ENCODE assay signal across 31 cellular contexts in the genomic region with DNA sequence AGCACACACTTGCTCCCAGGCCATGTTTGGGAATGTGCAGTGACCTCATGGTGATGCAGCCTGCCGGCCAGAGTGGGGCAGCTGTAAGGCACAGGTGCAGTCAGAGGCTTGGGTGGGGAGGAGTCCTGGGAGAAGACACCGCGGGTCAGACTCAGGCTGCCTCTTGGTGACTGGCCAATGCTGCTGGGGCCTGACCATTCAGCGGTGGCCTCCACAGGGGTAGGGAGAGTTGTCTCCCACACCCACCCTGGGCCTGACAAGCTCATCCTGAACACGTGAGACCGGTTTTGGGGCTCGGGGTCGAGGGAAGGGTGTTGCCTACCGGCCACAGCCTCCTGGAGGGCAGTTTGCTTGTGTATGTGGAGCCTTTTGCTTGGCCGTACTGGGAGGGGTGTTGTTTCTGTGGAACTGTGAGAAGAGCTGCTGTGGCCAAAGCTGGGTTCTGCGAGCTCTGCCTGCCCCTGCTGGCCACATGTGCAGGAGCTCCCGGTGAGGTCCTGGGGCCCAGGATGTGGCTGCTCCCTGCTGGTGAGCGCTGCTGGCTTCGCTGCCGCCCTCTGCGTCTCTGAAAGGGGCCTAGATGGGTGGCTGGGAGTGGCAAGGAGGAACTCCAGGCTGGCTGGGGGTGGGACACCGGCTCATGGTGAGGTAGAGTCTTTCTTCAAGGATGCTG. TPM values are rescaled to one million over a fixed set of nuclear protein-coding genes. Genes with fewer than 3 reads are reported as not detected.
A peak's percentile ranks its signal among the peaks of the same experiment; 100 is the strongest.
DNase-seq lines count a peak whose midpoint lies in the region; ATAC-seq, FAIRE-seq and TF ChIP-seq lines count a peak whose summit lies in the region.
"Had no signal": no experiment of that assay in that cellular context is flagged by ENCODE, and none has a peak within 500 bp of the region (broad histone marks: within the 10 kb centered on the region; RNA-seq: fewer than 3 reads in every experiment).

No MANE protein-coding gene starts in this region.

- H4K20me1 ChIP-seq in K562 (replicated peaks; ENCODE audit: control insufficient read depth, insufficient read depth, low read length): peaks cover 14% of the 10 kb centered on the region; the same call in 1 of the 2 replicates
- H4K20me1 ChIP-seq in neural progenitor cell (ENCODE audit: low read depth): peaks cover 43% of the 10 kb centered on the region

- intact Hi-C loops in K562 (cut with micrococcal nuclease): no loop called here

- H2AFZ ChIP-seq in K562 (ENCODE audit: low read depth, low read length) (no peak overlapping the region), neural progenitor cell (replicated peaks) (no peak overlapping the region)

- in situ Hi-C loops in K562 (cut with MboI): no loop called here

- BruUV-seq in K562 (replicated peaks; lab: Mats Ljungman, UMichigan): no TSS peak

- WGBS in K562 (ENCODE audit: insufficient coverage, low coverage, missing lambda C conversion rate): 85% methylated on average over 16 of the region's 17 CpGs

- H3K27me3 ChIP-seq in BE2C (no peaks in the 10 kb centered on the region), K562 (ENCODE audit: control insufficient read depth in 2 of 2, insufficient read depth in 2 of 2, low read length in 2 of 2) (no peaks in the 10 kb centered on the region), neural progenitor cell (no peaks in the 10 kb centered on the region)
- H3K27me3 ChIP-seq: BLaER1, gastroesophageal sphincter, neutrophil, Peyer's patch, SJSA1, uterus had no signal

- H3K27me3 Mint-ChIP-seq in HFFc6 (ENCODE audit: insufficient read depth) (no peaks in the 10 kb centered on the region; the same call in 1 of the 2 replicates), neural progenitor cell (ENCODE audit: insufficient read depth, low read depth) (peaks cover 3% of the 10 kb centered on the region)
- H3K27me3 Mint-ChIP-seq: activated naive CD8-positive, alpha-beta T cell treated with anti-CD3 and anti-CD28 coated beads, Interleukin-2, amount 10 ng/mL, durations not matched to agents 7 days and 5 days; activated T-cell treated with anti-CD3 and anti-CD28 coated beads, Interleukin-2, amount 50 U/mL, for 24 hours; T-helper 17 cell had no signal

- no peak for TF ChIP-seq POLR2A in K562 (conservative IDR thresholded peaks at IDR 0.05)

- POLR2A ChIA-PET in K562 (lab: Yijun Ruan, JAX): interaction anchor here (0.5 to 1.6 kb wide), 6 partner anchors 10 to 341 kb away, joined by 3 to 5 read pairs (median 3); no protein-coding TSS in a partner anchor

- no peaks in the 10 kb centered on the region for H3F3A ChIP-seq in neural progenitor cell (ENCODE audit: low read depth)

- TF ChIP-seq CTCF in BE2C (IDR thresholded peaks at IDR 0.05; ENCODE audit: low read depth, low read length) (0 out of 2 replicates have a peak, but pooled peaks have one; percentile 8), HFFc6 (IDR thresholded peaks at IDR 0.05) (0 out of 2 replicates have a peak, but pooled peaks have one; percentile 9), K562 (IDR thresholded peaks at IDR 0.05 in 2 of 3, conservative IDR thresholded peaks at IDR 0.05 in 1 of 3; ENCODE audit: insufficient read depth in 2 of 3, low read depth in 1 of 3, low read length in 3 of 3) (peak; percentile 19 to 76 (median 28); a peak in 4 of 6 replicates), neural progenitor cell (IDR thresholded peaks at IDR 0.05) (peak; percentile 4)

- H3K4me3 ChIP-seq in BE2C (ENCODE audit: low read depth, low read length): no peak overlapping the region
- no peak overlapping the region for H3K4me3 ChIP-seq in K562
- no peak overlapping the region for H3K4me3 ChIP-seq in neural progenitor cell
- H3K4me3 ChIP-seq: BLaER1, gastroesophageal sphincter, Peyer's patch, SJSA1, thoracic aorta, uterus had no signal

- H3K4me1 ChIP-seq in BE2C (peaks cover 18% of the 10 kb centered on the region), K562 (replicated peaks in 1 of 2; ENCODE audit: control insufficient read depth in 2 of 2, insufficient read depth in 2 of 2, low read length in 2 of 2) (peaks cover 1 to 35% of the 10 kb centered on the region in 2 experiments; a peak in 3 of 5 replicates), neural progenitor cell (no peaks in the 10 kb centered on the region)
- H3K4me1 ChIP-seq: SJSA1 had no signal

- H3K27ac Mint-ChIP-seq in HFFc6 (no peak overlapping the region), neural progenitor cell (no peak overlapping the region)
- H3K27ac Mint-ChIP-seq: activated naive CD8-positive, alpha-beta T cell treated with anti-CD3 and anti-CD28 coated beads, Interleukin-2, amount 10 ng/mL, durations not matched to agents 7 days and 5 days; activated T-cell treated with anti-CD3 and anti-CD28 coated beads, Interleukin-2, amount 50 U/mL, for 24 hours; immature natural killer cell; T-helper 17 cell had no signal

- TF ChIP-seq RAD21 in K562 (CRISPR knock-in tag; conservative IDR thresholded peaks at IDR 0.05 in 1 of 2, IDR thresholded peaks at IDR 0.05 in 1 of 2): no peak

- H3K79me2 ChIP-seq in K562 (ENCODE audit: control insufficient read depth, insufficient read depth, low read length): peaks cover 10% of the 10 kb centered on the region
- peaks cover 3% of the 10 kb centered on the region for H3K79me2 ChIP-seq in neural progenitor cell (ENCODE audit: low read depth)

- no peak for TF ChIP-seq EP300 in K562 (IDR thresholded peaks at IDR 0.05; ENCODE audit: low read length)

- H3K9ac ChIP-seq in K562 (ENCODE audit: insufficient read depth in 1 of 2, low read depth in 2 of 2, low read length in 2 of 2): peak overlapping the region in 1 of 2 experiments; percentile 26; a peak in 1 of 4 replicates
- no peak overlapping the region for H3K9ac ChIP-seq in neural progenitor cell
- H3K9ac ChIP-seq: BLaER1 had no signal

- H3K9me3 ChIP-seq in BE2C (no peaks in the 10 kb centered on the region), K562 (replicated peaks; ENCODE audit: control insufficient read depth, insufficient read depth, low read depth, low read length) (no peaks in the 10 kb centered on the region), neural progenitor cell (ENCODE audit: low read depth) (no peaks in the 10 kb centered on the region)
- H3K9me3 ChIP-seq: BLaER1, gastroesophageal sphincter, neutrophil, Peyer's patch, SJSA1, thoracic aorta, uterus had no signal

- CTCF ChIA-PET in K562 (lab: Yijun Ruan, JAX; ENCODE audit: low intra/inter-chr PET ratio): interaction anchor here (0.6 kb wide), 1 partner anchor 106 kb away, joined by 4 read pairs; no protein-coding TSS in a partner anchor

- no peak overlapping the region for H3K27ac ChIP-seq in K562 (ENCODE audit: extremely low read depth, low read depth, low read length)
- H3K27ac ChIP-seq in neural progenitor cell: no peak overlapping the region
- H3K27ac ChIP-seq: BLaER1, gastroesophageal sphincter, neutrophil, Peyer's patch, SJSA1, thoracic aorta, uterus had no signal

- H3K4me3 Mint-ChIP-seq in HFFc6 (no peak overlapping the region), neural progenitor cell (no peak overlapping the region)
- H3K4me3 Mint-ChIP-seq: activated naive CD8-positive, alpha-beta T cell treated with anti-CD3 and anti-CD28 coated beads, Interleukin-2, amount 10 ng/mL, durations not matched to agents 7 days and 5 days; activated T-cell treated with anti-CD3 and anti-CD28 coated beads, Interleukin-2, amount 50 U/mL, for 24 hours; immature natural killer cell; T-helper 17 cell had no signal

- ATAC-seq in K562 (peak; percentile 46; the same call in 2 of the 3 replicates), HG02852 (IDR thresholded peaks at IDR 0.05; ENCODE audit: unreplicated experiment) (no peak)
- ATAC-seq: gastroesophageal sphincter, left colon, T-helper 17 cell had no signal

- H3K4me1 Mint-ChIP-seq in HFFc6 (ENCODE audit: low read depth): peaks cover 16% of the 10 kb centered on the region
- peaks cover 3% of the 10 kb centered on the region for H3K4me1 Mint-ChIP-seq in neural progenitor cell

- H3K36me3 ChIP-seq in BE2C: peaks cover 93% of the 10 kb centered on the region
- H3K36me3 ChIP-seq in K562 (ENCODE audit: control insufficient read depth, insufficient read depth, low read length): peaks cover 99% of the 10 kb centered on the region; the same call in 2 of the 3 replicates
- no peaks in the 10 kb centered on the region for H3K36me3 ChIP-seq in neural progenitor cell
- H3K36me3 ChIP-seq: uterus had no signal

- FAIRE-seq in K562 (lab: Jason Lieb, UNC): no peak
- FAIRE-seq: astrocyte had no signal

- no peak for DNase-seq in BE2C
- DNase-seq in HFFc6: no peak
- DNase-seq in K562 (ENCODE audit: extremely low read depth in 1 of 4, low spot score in 3 of 4): no peak
- DNase-seq in neural progenitor cell (ENCODE audit: low spot score): no peak
- no peak for DNase-seq in NCI-H1105 treated with DMSO at 0.1 percent for 48 hours (lab: John Stamatoyannopoulos, UW)
- no peak for DNase-seq in AML-193 (lab: John Stamatoyannopoulos, UW)
- no peak for DNase-seq in DMS153 (lab: John Stamatoyannopoulos, UW)
- DNase-seq: activated CD4-positive, alpha-beta T cell treated with anti-CD3 and anti-CD28 coated beads for 48 hours; activated gamma-delta T cell; activated naive CD8-positive, alpha-beta T cell treated with anti-CD3 and anti-CD28 coated beads, Interleukin-2, amount 10 ng/mL, durations not matched to agents 7 days and 5 days; activated T-cell treated with anti-CD3 and anti-CD28 coated beads, Interleukin-2, amount 50 U/mL, for 24 hours; central memory CD4-positive, alpha-beta T cell; COR-L47; dermis blood vessel endothelial cell; hippocampal formation; immature natural killer cell; left colon; NCI-H1105; NCI-H2029 treated with DMSO at 0.1 percent for 48 hours; NCI-H526 treated with DMSO at 0.1 percent for 48 hours; Peyer's patch; stimulated activated naive CD4-positive, alpha-beta T cell treated with Interleukin-2 at 50 U/mL for 16 hours; T-helper 17 cell; uterus had no signal

- H3K9me1 ChIP-seq in K562 (ENCODE audit: control insufficient read depth, insufficient read depth, low read length): peaks cover 3% of the 10 kb centered on the region

- H3K4me2 ChIP-seq in K562 (ENCODE audit: insufficient read depth, low read length): no peak overlapping the region
- H3K4me2 ChIP-seq in neural progenitor cell: no peak overlapping the region
- H3K4me2 ChIP-seq: BLaER1 had no signal

- H3K36me3 Mint-ChIP-seq in HFFc6 (ENCODE audit: low read depth): peaks cover 16% of the 10 kb centered on the region; the same call in 1 of the 2 replicates
- H3K36me3 Mint-ChIP-seq in neural progenitor cell: peaks cover 25% of the 10 kb centered on the region

- H3K9me3 Mint-ChIP-seq in HFFc6 (no peaks in the 10 kb centered on the region), neural progenitor cell (no peaks in the 10 kb centered on the region)
- H3K9me3 Mint-ChIP-seq: activated naive CD8-positive, alpha-beta T cell treated with anti-CD3 and anti-CD28 coated beads, Interleukin-2, amount 10 ng/mL, durations not matched to agents 7 days and 5 days; activated T-cell treated with anti-CD3 and anti-CD28 coated beads, Interleukin-2, amount 50 U/mL, for 24 hours; immature natural killer cell had no signal

RNA-seq across cellular contexts. Expression of gene UPF1, which starts 22.1 kb away (rescaled TPM):
- 103 TPM for polyA plus RNA-seq in BE2C (2012; ENCODE audit: insufficient read depth, insufficient read length, low read depth)
- total RNA-seq in HFFc6 (2021; fragmentation: NEBNext Ultra II Directional; extraction: Animal tissue kit (Norgen Biotek cat#: 25700)): 10 to 100 TPM; 46.3 to 54.7 (median 51.4) TPM
- total RNA-seq in K562 (2011; cell fraction: chromatin; rRNA removed; ENCODE audit: low replicate concordance): 164 and 380 TPM in 2 replicates
- total RNA-seq in K562 (2011; cell fraction: nucleolus; rRNA removed): 194 and 199 TPM in 2 replicates
- total RNA-seq in K562 (2011; cell fraction: nucleoplasm; rRNA removed): 117 and 137 TPM in 2 replicates
- 59.6 and 66.0 TPM in 2 replicates for total RNA-seq in K562 (2014; rRNA removed)
- total RNA-seq in K562 (2014; rRNA removed; fragmentation: Illumina TruSeq; extraction: Trizol): 24.6 and 27.9 TPM in 2 replicates
- total RNA-seq in K562 (2015; rRNA removed; fragmentation: Illumina TruSeq; extraction: Trizol): 27.8 and 31.1 TPM in 2 replicates
- 98.8 and 103 TPM in 2 replicates for total RNA-seq in K562 (2021)
- 21.5 and 44.9 TPM in 2 replicates for polyA plus RNA-seq in K562 (2011; rRNA removed)
- polyA plus RNA-seq in K562 (2011; cell fraction: cytosol; rRNA removed): 21.0 and 30.1 TPM in 2 replicates
- polyA plus RNA-seq in K562 (2011; cell fraction: nucleus; rRNA removed): 96.8 and 126 TPM in 2 replicates
- 49.2 and 51.8 TPM in 2 replicates for polyA plus RNA-seq in K562 (2012)
- polyA plus RNA-seq in K562 (2014; fragmentation: Illumina TruSeq; extraction: Trizol): 47.1 and 49.1 TPM in 2 replicates
- polyA plus RNA-seq in K562 (2014; fragmentation: Nextera tagmentation; extraction: Ambion mirVana): under 1 TPM; 0.34 to 0.71 TPM
- 36.5 and 40.7 TPM in 2 replicates for polyA plus RNA-seq in K562 (2014; rRNA removed)
- 68.3 and 101 TPM in 2 replicates for polyA minus RNA-seq in K562 (2011; rRNA and poly(A)+ RNA removed)
- polyA minus RNA-seq in K562 (2011; cell fraction: cytosol; rRNA and poly(A)+ RNA removed): 99.1 and 134 TPM in 2 replicates
- 61.1 and 76.9 TPM in 2 replicates for polyA minus RNA-seq in K562 (2011; cell fraction: nucleus; rRNA and poly(A)+ RNA removed)
- 65.2 and 69.8 TPM in 2 replicates for total RNA-seq in neural progenitor cell (ENCODE audit: low replicate concordance)

RNA-seq across cellular contexts. Expression of gene CERS1, which starts 42.1 kb away (rescaled TPM):
- 32.5 TPM for polyA plus RNA-seq in BE2C (2012; ENCODE audit: insufficient read depth, insufficient read length, low read depth)
- total RNA-seq in HFFc6 (2021; fragmentation: NEBNext Ultra II Directional; extraction: Animal tissue kit (Norgen Biotek cat#: 25700)): 1 to 10 TPM in 5 of 6 experiments, under 1 TPM in 1; 0.96 to 2.1 (median 1.3) TPM
- total RNA-seq in K562 (2011; cell fraction: chromatin; rRNA removed; ENCODE audit: low replicate concordance): 1.3 and 6.2 TPM in 2 replicates
- 4.2 and 5.0 TPM in 2 replicates for total RNA-seq in K562 (2011; cell fraction: nucleolus; rRNA removed)
- total RNA-seq in K562 (2011; cell fraction: nucleoplasm; rRNA removed): 1.5 and 3.7 TPM in 2 replicates
- total RNA-seq in K562 (2014; rRNA removed) (0.86 TPM in 2 replicates), K562 (2014; rRNA removed; fragmentation: Illumina TruSeq; extraction: Trizol) (0.13 and 0.33 TPM in 2 replicates), K562 (2015; rRNA removed; fragmentation: Illumina TruSeq; extraction: Trizol) (0.43 and 1.4 TPM in 2 replicates), K562 (2021) (1.5 and 1.7 TPM in 2 replicates), neural progenitor cell (ENCODE audit: low replicate concordance) (1.9 and 7.6 TPM in 2 replicates)
- polyA plus RNA-seq in K562 (2011; rRNA removed) (1.5 and 3.8 TPM in 2 replicates), K562 (2014; fragmentation: Illumina TruSeq; extraction: Trizol) (0.80 and 1.7 TPM in 2 replicates), K562 (2014; fragmentation: Nextera tagmentation; extraction: Ambion mirVana) (not detected), K562 (2014; rRNA removed) (1.1 TPM in 2 replicates)
- 5.5 and 5.7 TPM in 2 replicates for polyA plus RNA-seq in K562 (2011; cell fraction: cytosol; rRNA removed)
- 3.7 and 4.0 TPM in 2 replicates for polyA plus RNA-seq in K562 (2011; cell fraction: nucleus; rRNA removed)
- polyA plus RNA-seq in K562 (2012): 0.71 and 0.87 TPM in 2 replicates
- polyA minus RNA-seq in K562 (2011; rRNA and poly(A)+ RNA removed): 1.1 and 2.3 TPM in 2 replicates
- polyA minus RNA-seq in K562 (2011; cell fraction: cytosol; rRNA and poly(A)+ RNA removed): 1.2 and 3.5 TPM in 2 replicates
- polyA minus RNA-seq in K562 (2011; cell fraction: nucleus; rRNA and poly(A)+ RNA removed): 0.40 and 0.78 TPM in 2 replicates
- total RNA-seq: activated naive CD8-positive, alpha-beta T cell treated with anti-CD3 and anti-CD28 coated beads, Interleukin-2, amount 10 ng/mL, durations not matched to agents 7 days and 5 days; Peyer's patch; SJSA1; T-helper 17 cell had no signal
- polyA plus RNA-seq: immature natural killer cell had no signal
